In the genomic region with DNA sequence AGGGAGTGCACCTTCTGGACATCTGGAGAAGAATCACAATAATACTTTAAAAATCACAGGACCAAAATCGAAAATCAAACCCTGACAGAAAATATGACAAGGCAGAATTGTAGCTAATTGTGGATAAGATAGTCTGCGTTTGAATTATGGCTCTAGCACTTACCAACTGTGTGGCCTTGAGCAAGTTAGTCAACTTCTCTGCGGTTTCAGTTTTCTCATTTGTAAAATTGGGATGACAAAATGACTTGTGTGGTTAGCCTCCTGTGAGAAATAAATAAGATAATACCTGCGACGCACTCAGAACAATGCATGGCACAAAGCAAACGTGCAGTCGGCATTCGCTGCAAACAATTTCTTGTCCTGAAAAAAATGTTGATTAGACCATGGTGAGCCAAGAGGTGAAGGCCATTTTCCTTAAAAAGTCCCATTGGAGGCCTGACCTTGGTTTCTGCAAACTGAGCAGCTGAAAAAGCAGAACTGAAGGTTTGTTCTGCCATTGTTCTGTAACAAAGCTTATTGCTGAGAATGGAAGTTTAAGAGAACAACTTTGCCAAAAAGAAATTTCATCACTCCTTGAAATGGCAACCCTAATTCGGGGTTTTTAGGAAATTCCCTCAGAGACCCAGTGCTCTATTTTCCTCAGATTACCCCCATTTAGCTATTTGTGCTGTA, we compare ENCODE assay signal across 21 cellular contexts.
"Had no signal": no experiment of that assay in that cellular context is flagged by ENCODE, and none has a peak within 500 bp of the region (broad histone marks: within the 10 kb centered on the region; RNA-seq: fewer than 3 reads in every experiment).

No MANE protein-coding gene starts in this region.

- H3K27ac Mint-ChIP-seq: activated naive CD8-positive, alpha-beta T cell; nephron had no signal

- ATAC-seq: activated CD4-positive, CD25-positive, alpha-beta regulatory T cell treated with anti-CD3 and anti-CD28 coated beads, Interleukin-2, amount 50 U/mL, for 24 hours; body of pancreas; right cardiac atrium; stimulated activated naive CD8-positive, alpha-beta T cell treated with anti-CD3 and anti-CD28 coated beads, Interleukin-15, amount 100 ng/mL, for 72 hours had no signal

- H3K4me1 Mint-ChIP-seq: stimulated activated naive CD8-positive, alpha-beta T cell treated with anti-CD3 and anti-CD28 coated beads, Interleukin-15, amount 100 ng/mL, for 72 hours had no signal

- FAIRE-seq: endothelial cell of umbilical vein, small intestine had no signal

- DNase-seq: activated CD4-positive, alpha-beta T cell treated with anti-CD3 and anti-CD28 coated beads, Interleukin-2, amount 50 U/mL, for 4 hours; activated gamma-delta T cell treated with Interleukin-2 at 50 U/mL for 16 hours; activated T-cell treated with anti-CD3 and anti-CD28 coated beads, Interleukin-2, amount 50 U/mL, for 48 hours; amniotic stem cell; body of pancreas; caudate nucleus; colonic mucosa; effector CD4-positive, alpha-beta T cell; esophagus squamous epithelium; foreskin fibroblast; hippocampal formation; mesendoderm; right cardiac atrium; small intestine; stimulated activated CD4-positive, alpha-beta T cell treated with anti-CD3 and anti-CD28 coated beads, Interleukin-4, amount 100 ng/mL, for 4 hours; stimulated activated naive CD8-positive, alpha-beta T cell treated with anti-CD3 and anti-CD28 coated beads, Interleukin-15, amount 100 ng/mL, for 72 hours; T-helper 9 cell had no signal

- H3K36me3 Mint-ChIP-seq: activated naive CD8-positive, alpha-beta T cell had no signal

- H3K9me3 Mint-ChIP-seq: nephron; stimulated activated naive CD8-positive, alpha-beta T cell treated with anti-CD3 and anti-CD28 coated beads, Interleukin-15, amount 100 ng/mL, for 72 hours had no signal

- H3K4me3 Mint-ChIP-seq: activated naive CD8-positive, alpha-beta T cell; nephron; stimulated activated naive CD8-positive, alpha-beta T cell treated with anti-CD3 and anti-CD28 coated beads, Interleukin-15, amount 100 ng/mL, for 72 hours had no signal
